Comparison of ENCODE assay signal across 9 cellular contexts in genomic region chr9:114291064-114291474, GRCh38. TPM values are rescaled to one million over a fixed set of nuclear protein-coding genes. Genes with fewer than 3 reads are reported as not detected.
A peak's percentile ranks its signal among the peaks of the same experiment; 100 is the strongest.
DNase-seq lines count a peak whose midpoint lies in the region; ATAC-seq and TF ChIP-seq lines count a peak whose summit lies in the region.
"Had no signal": no experiment of that assay in that cellular context is flagged by ENCODE, and none has a peak within 500 bp of the region (broad histone marks: within the 10 kb centered on the region; RNA-seq: fewer than 3 reads in every experiment).

No MANE protein-coding gene starts in this region.

- H3K4me1 Mint-ChIP-seq in progenitor cell of endocrine pancreas (ENCODE audit: low read depth), result peaks cover 1% of the 10 kb centered on the region
- H3K4me1 Mint-ChIP-seq: activated naive CD4-positive, alpha-beta T cell treated with anti-CD3 and anti-CD28 coated beads, Interleukin-2, amount 50 U/mL, for 24 hours had no signal

- no peak overlapping the region for H3K4me3 Mint-ChIP-seq in progenitor cell of endocrine pancreas (ENCODE audit: low read depth)
- H3K4me3 Mint-ChIP-seq: activated naive CD4-positive, alpha-beta T cell treated with anti-CD3 and anti-CD28 coated beads, Interleukin-2, amount 50 U/mL, for 24 hours had no signal

- no peaks in the 10 kb centered on the region for H3K4me1 ChIP-seq in uterus

- ATAC-seq in Right ventricle myocardium inferior, result peak; percentile 58
- no peak for ATAC-seq in GM21447 (IDR thresholded peaks at IDR 0.05; ENCODE audit: unreplicated experiment)

- TF ChIP-seq POLR2A in uterus (IDR thresholded peaks at IDR 0.05), result no peak

- no peaks in the 10 kb centered on the region for H3K36me3 ChIP-seq in uterus

- TF ChIP-seq CTCF in progenitor cell of endocrine pancreas (IDR thresholded peaks at IDR 0.05; ENCODE audit: unreplicated experiment) (peak; percentile 93), uterus (IDR thresholded peaks at IDR 0.05) (peak; percentile 87 to 94 (median 88))

- in situ Hi-C loops in SK-MEL-5 (cut with HindIII; ENCODE audit: low pct_unique_long_range_greater_than_20kb, low sequenced_read_pairs), result no loop called here

- no peaks in the 10 kb centered on the region for H3K27me3 ChIP-seq in uterus

- DNase-seq in D341Med (ENCODE audit: low spot score) (peak; percentile 81), HUDEP-2 (lab: John Stamatoyannopoulos, UW; ENCODE audit: unreplicated experiment in 76 of 76) (peak in 50 of 76 experiments; percentile 1 to 72 (median 31)), SK-MEL-5 (ENCODE audit: low read depth, low spot score) (peak; percentile 70), Right ventricle myocardium inferior (ENCODE audit: missing footprints) (peak; percentile 87), progenitor cell of endocrine pancreas (ENCODE audit: low spot score, unreplicated experiment) (peak; percentile 73), uterus (peak; percentile 76 to 82)
- peak; percentile 62 for DNase-seq in activated naive CD4-positive, alpha-beta T cell treated with anti-CD3 and anti-CD28 coated beads, Interleukin-2, amount 50 U/mL, for 16 hours

- no peaks in the 10 kb centered on the region for H3K27me3 Mint-ChIP-seq in progenitor cell of endocrine pancreas

- intact Hi-C loops in Right ventricle myocardium inferior (cut with DNase I) (loop anchor here (1.0 to 2.0 kb wide), 3 partner anchors 135 to 208 kb away; no protein-coding TSS in a partner anchor), uterus (cut with DNase I; ENCODE audit: low total_unique reads) (loop anchor here (2.0 kb wide), 1 partner anchor 136 kb away; the partner anchor contains the start of gene COL27A1)

- H3K4me3 ChIP-seq in uterus, result no peak overlapping the region

- peaks cover 44% of the 10 kb centered on the region for H3K36me3 Mint-ChIP-seq in progenitor cell of endocrine pancreas (ENCODE audit: insufficient read depth)

- no peak overlapping the region for H3K27ac ChIP-seq in uterus

- no peaks in the 10 kb centered on the region for H3K9me3 ChIP-seq in uterus

- H3K9me3 Mint-ChIP-seq in progenitor cell of endocrine pancreas (ENCODE audit: low read depth), result peaks cover 19% of the 10 kb centered on the region

- H3K27ac Mint-ChIP-seq in progenitor cell of endocrine pancreas, result peak overlapping the region; percentile 85
- H3K27ac Mint-ChIP-seq: activated naive CD4-positive, alpha-beta T cell treated with anti-CD3 and anti-CD28 coated beads, Interleukin-2, amount 50 U/mL, for 24 hours had no signal

RNA-seq across cellular contexts. Expression of gene ORM1, which starts 31.8 kb away (rescaled TPM):
- not detected in 2 replicates for total RNA-seq in SK-MEL-5 (2014; rRNA removed; shearing (Covaris generic))
- not detected in 2 replicates for polyA plus RNA-seq in SK-MEL-5 (2015; cell fraction: cytosol; rRNA removed)
- polyA plus RNA-seq in SK-MEL-5 (2015; cell fraction: nucleus; rRNA removed), result not detected in 2 replicates
- total RNA-seq in Right ventricle myocardium inferior (0.51 TPM), progenitor cell of endocrine pancreas (9.3 and 10.8 TPM in 2 replicates), uterus (1 to 10 TPM in 2 of 4 donors, not detected in 2; 1.9 to 2.4 TPM)

RNA-seq across cellular contexts. Expression of gene ORM2, which starts 38.6 kb away (rescaled TPM):
- not detected in 2 replicates for total RNA-seq in SK-MEL-5 (2014; rRNA removed; shearing (Covaris generic))
- polyA plus RNA-seq in SK-MEL-5 (2015; cell fraction: cytosol; rRNA removed), result not detected in 2 replicates
- polyA plus RNA-seq in SK-MEL-5 (2015; cell fraction: nucleus; rRNA removed), result not detected in 2 replicates
- total RNA-seq in Right ventricle myocardium inferior, result not detected
- 3.2 and 5.4 TPM in 2 replicates for total RNA-seq in progenitor cell of endocrine pancreas
- 1 to 10 TPM in 1 of 4 donors, not detected in 3; 1.2 TPM for total RNA-seq in uterus

Comparison
In these comparisons a context has a peak if more than half of its experiments do, and no peak if none do; other contexts are left out.
1. DNase-seq: peak in every context shown above with its lines; median percentile 87 in Right ventricle myocardium inferior; 81 in D341Med; 79 in uterus; 73 in progenitor cell of endocrine pancreas; 70 in SK-MEL-5; 62 in activated naive CD4-positive, alpha-beta T cell treated with anti-CD3 and anti-CD28 coated beads, Interleukin-2, amount 50 U/mL, for 16 hours; 31 in HUDEP-2.